Comparison of ENCODE assay signal across 1 cellular context in the genomic region with DNA sequence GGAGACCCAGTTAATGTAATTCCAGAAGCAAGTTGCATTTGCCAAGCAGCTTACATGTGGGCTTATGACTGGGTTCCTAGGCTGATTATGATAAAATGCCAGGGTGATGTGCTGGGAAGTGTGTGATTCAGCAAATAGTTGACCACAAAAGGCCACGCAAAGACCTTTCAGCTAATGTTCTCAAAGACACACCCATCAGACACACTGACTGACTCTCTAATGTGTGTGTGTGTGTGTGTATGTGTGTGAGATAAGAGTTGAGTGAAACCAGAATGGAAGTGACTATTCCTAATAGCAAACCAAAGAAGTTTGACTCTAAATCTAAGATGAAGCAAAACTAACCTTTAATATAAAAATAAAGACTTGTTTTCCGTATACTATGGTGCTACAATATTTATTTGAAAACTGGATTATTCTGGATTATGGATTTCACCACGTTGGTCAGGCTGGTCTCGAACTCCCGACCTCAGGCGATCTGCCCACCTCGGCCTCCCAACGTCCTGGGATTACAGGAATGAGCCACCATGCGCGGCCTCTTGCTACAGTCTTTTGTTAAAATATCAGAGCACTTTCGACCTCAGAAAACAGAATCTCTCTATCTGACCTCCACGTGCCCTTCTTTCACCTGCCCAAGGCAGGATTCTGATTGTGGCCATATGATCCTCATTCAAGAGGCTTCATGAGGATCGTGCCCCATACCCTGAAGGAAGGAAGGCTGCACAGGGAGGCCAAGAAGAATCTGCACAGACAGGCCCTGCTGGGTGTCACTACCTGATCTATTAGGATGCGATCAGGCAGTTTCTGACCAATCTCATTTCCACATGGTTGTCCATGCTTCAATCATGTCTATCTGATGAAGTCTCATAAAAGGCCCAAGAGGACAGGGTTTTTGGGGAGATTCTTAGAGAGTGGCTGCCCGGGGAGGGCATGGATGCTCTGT.
A peak's percentile ranks its signal among the peaks of the same experiment; 100 is the strongest.
TF ChIP-seq lines count a peak whose summit lies in the region.

No MANE protein-coding gene starts in this region.

TF ChIP-seq in K562, 482 proteins besides CTCF, POLR2A, EP300 and RAD21 (continued from another document and continues in another):
- TF ChIP-seq, protein P1, sequence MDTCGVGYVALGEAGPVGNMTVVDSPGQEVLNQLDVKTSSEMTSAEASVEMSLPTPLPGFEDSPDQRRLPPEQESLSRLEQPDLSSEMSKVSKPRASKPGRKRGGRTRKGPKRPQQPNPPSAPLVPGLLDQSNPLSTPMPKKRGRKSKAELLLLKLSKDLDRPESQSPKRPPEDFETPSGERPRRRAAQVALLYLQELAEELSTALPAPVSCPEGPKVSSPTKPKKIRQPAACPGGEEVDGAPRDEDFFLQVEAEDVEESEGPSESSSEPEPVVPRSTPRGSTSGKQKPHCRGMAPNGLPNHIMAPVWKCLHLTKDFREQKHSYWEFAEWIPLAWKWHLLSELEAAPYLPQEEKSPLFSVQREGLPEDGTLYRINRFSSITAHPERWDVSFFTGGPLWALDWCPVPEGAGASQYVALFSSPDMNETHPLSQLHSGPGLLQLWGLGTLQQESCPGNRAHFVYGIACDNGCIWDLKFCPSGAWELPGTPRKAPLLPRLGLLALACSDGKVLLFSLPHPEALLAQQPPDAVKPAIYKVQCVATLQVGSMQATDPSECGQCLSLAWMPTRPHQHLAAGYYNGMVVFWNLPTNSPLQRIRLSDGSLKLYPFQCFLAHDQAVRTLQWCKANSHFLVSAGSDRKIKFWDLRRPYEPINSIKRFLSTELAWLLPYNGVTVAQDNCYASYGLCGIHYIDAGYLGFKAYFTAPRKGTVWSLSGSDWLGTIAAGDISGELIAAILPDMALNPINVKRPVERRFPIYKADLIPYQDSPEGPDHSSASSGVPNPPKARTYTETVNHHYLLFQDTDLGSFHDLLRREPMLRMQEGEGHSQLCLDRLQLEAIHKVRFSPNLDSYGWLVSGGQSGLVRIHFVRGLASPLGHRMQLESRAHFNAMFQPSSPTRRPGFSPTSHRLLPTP (IDR thresholded peaks at IDR 0.05; ENCODE audit: borderline replicate concordance, extremely low read depth, insufficient read length), result peak; percentile 36
- 0 out of 4 replicates have a peak, but pooled peaks of 1 of the 2 experiments have one; percentile 41 for TF ChIP-seq NRF1 (conservative IDR thresholded peaks at IDR 0.05 in 1 of 2, IDR thresholded peaks at IDR 0.05 in 1 of 2)
- TF ChIP-seq PURB (CRISPR knock-in tag; IDR thresholded peaks at IDR 0.05; ENCODE audit: low read depth), result no peak
- TF ChIP-seq KDM4B (IDR thresholded peaks at IDR 0.05; ENCODE audit: borderline replicate concordance in 2 of 2, low read depth in 1 of 2), result no peak
- 0 out of 4 replicates have a peak, but pooled peaks of 1 of the 2 experiments have one; percentile 42 for TF ChIP-seq MAZ (CRISPR knock-in tag; conservative IDR thresholded peaks at IDR 0.05 in 1 of 2, IDR thresholded peaks at IDR 0.05 in 1 of 2)
- TF ChIP-seq E2F3 (CRISPR knock-in tag; IDR thresholded peaks at IDR 0.05), result no peak
- TF ChIP-seq SIN3A (IDR thresholded peaks at IDR 0.05; ENCODE audit: borderline replicate concordance in 2 of 2, control insufficient read depth in 1 of 2, low read depth in 2 of 2, low read length in 2 of 2), result no peak
- TF ChIP-seq CHAMP1 (IDR thresholded peaks at IDR 0.05), result no peak
- peak; percentile 98 for TF ChIP-seq CBFA2T3 (IDR thresholded peaks at IDR 0.05)
- TF ChIP-seq NR4A1 (CRISPR knock-in tag; IDR thresholded peaks at IDR 0.05), result no peak
- no peak for TF ChIP-seq NR4A1 (tag; IDR thresholded peaks at IDR 0.05)
- TF ChIP-seq, protein P2, sequence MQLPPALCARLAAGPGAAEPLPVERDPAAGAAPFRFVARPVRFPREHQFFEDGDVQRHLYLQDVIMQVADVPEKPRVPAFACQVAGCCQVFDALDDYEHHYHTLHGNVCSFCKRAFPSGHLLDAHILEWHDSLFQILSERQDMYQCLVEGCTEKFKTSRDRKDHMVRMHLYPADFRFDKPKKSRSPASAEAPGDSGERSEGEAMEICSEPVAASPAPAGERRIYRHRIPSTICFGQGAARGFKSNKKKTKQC (CRISPR knock-in tag; IDR thresholded peaks at IDR 0.05), result no peak
- peak; percentile 59 to 98; a peak in 3 of 4 replicates for TF ChIP-seq HDAC1 (IDR thresholded peaks at IDR 0.05)
- no peak for TF ChIP-seq SP2 (IDR thresholded peaks at IDR 0.05; ENCODE audit: extremely low read depth, low read depth, low read length, poor library complexity, severe bottlenecking)
- TF ChIP-seq, protein P3, sequence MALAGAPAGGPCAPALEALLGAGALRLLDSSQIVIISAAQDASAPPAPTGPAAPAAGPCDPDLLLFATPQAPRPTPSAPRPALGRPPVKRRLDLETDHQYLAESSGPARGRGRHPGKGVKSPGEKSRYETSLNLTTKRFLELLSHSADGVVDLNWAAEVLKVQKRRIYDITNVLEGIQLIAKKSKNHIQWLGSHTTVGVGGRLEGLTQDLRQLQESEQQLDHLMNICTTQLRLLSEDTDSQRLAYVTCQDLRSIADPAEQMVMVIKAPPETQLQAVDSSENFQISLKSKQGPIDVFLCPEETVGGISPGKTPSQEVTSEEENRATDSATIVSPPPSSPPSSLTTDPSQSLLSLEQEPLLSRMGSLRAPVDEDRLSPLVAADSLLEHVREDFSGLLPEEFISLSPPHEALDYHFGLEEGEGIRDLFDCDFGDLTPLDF (CRISPR knock-in tag; IDR thresholded peaks at IDR 0.05), result no peak
- TF ChIP-seq FOXM1 (IDR thresholded peaks at IDR 0.05; ENCODE audit: low read depth), result peak; percentile 76; the same call in 1 of the 2 replicates
- TF ChIP-seq FOXM1 (CRISPR knock-in tag; IDR thresholded peaks at IDR 0.05; ENCODE audit: low read depth), result no peak
- TF ChIP-seq FOXP1 (CRISPR knock-in tag; IDR thresholded peaks at IDR 0.05), result no peak
- TF ChIP-seq ELF1 (tag; IDR thresholded peaks at IDR 0.05), result no peak
- TF ChIP-seq ETS2 (tag; IDR thresholded peaks at IDR 0.05; ENCODE audit: borderline replicate concordance, poor library complexity, severe bottlenecking), result no peak
- no peak for TF ChIP-seq ZNF518B (CRISPR knock-in tag; IDR thresholded peaks at IDR 0.05)
- TF ChIP-seq MCM7 (IDR thresholded peaks at IDR 0.05), result no peak
- peak; percentile 96 for TF ChIP-seq MAFF (IDR thresholded peaks at IDR 0.05; ENCODE audit: low read length)
- TF ChIP-seq CHD1 (IDR thresholded peaks at IDR 0.05; ENCODE audit: low read length), result no peak
- TF ChIP-seq ZNF280B (CRISPR knock-in tag; IDR thresholded peaks at IDR 0.05), result no peak
- TF ChIP-seq CXXC5 (CRISPR knock-in tag; IDR thresholded peaks at IDR 0.05), result peak; percentile 67
- TF ChIP-seq, protein P4, sequence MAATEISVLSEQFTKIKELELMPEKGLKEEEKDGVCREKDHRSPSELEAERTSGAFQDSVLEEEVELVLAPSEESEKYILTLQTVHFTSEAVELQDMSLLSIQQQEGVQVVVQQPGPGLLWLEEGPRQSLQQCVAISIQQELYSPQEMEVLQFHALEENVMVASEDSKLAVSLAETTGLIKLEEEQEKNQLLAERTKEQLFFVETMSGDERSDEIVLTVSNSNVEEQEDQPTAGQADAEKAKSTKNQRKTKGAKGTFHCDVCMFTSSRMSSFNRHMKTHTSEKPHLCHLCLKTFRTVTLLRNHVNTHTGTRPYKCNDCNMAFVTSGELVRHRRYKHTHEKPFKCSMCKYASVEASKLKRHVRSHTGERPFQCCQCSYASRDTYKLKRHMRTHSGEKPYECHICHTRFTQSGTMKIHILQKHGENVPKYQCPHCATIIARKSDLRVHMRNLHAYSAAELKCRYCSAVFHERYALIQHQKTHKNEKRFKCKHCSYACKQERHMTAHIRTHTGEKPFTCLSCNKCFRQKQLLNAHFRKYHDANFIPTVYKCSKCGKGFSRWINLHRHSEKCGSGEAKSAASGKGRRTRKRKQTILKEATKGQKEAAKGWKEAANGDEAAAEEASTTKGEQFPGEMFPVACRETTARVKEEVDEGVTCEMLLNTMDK (IDR thresholded peaks at IDR 0.05; ENCODE audit: borderline replicate concordance, insufficient read depth, low read depth, low read length, poor library complexity, severe bottlenecking), result no peak
- TF ChIP-seq RBM34 (IDR thresholded peaks at IDR 0.05; ENCODE audit: borderline replicate concordance, insufficient read depth, low read length), result no peak
- no peak for TF ChIP-seq BRCA1 (IDR thresholded peaks at IDR 0.05)
- TF ChIP-seq BRCA1 (CRISPR knock-in tag; IDR thresholded peaks at IDR 0.05), result no peak
- no peak for TF ChIP-seq ESRRB (CRISPR knock-in tag; IDR thresholded peaks at IDR 0.05; ENCODE audit: borderline replicate concordance)
- peak; percentile 97 for TF ChIP-seq DACH1 (IDR thresholded peaks at IDR 0.05; ENCODE audit: partially characterized antibody)
- peak; percentile 99 for TF ChIP-seq DPF2 (IDR thresholded peaks at IDR 0.05)
- TF ChIP-seq SMAD2 (IDR thresholded peaks at IDR 0.05; ENCODE audit: low read depth, low read length), result no peak
- no peak for TF ChIP-seq ZNF699 (CRISPR knock-in tag; IDR thresholded peaks at IDR 0.05; ENCODE audit: insufficient replicate concordance)
- TF ChIP-seq, protein P5, sequence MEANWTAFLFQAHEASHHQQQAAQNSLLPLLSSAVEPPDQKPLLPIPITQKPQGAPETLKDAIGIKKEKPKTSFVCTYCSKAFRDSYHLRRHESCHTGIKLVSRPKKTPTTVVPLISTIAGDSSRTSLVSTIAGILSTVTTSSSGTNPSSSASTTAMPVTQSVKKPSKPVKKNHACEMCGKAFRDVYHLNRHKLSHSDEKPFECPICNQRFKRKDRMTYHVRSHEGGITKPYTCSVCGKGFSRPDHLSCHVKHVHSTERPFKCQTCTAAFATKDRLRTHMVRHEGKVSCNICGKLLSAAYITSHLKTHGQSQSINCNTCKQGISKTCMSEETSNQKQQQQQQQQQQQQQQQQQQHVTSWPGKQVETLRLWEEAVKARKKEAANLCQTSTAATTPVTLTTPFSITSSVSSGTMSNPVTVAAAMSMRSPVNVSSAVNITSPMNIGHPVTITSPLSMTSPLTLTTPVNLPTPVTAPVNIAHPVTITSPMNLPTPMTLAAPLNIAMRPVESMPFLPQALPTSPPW (CRISPR knock-in tag; IDR thresholded peaks at IDR 0.05), result peak; percentile 53
- no peak for TF ChIP-seq ZBTB26 (CRISPR knock-in tag; IDR thresholded peaks at IDR 0.05)
- TF ChIP-seq, protein P6, sequence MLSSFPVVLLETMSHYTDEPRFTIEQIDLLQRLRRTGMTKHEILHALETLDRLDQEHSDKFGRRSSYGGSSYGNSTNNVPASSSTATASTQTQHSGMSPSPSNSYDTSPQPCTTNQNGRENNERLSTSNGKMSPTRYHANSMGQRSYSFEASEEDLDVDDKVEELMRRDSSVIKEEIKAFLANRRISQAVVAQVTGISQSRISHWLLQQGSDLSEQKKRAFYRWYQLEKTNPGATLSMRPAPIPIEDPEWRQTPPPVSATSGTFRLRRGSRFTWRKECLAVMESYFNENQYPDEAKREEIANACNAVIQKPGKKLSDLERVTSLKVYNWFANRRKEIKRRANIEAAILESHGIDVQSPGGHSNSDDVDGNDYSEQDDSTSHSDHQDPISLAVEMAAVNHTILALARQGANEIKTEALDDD (IDR thresholded peaks at IDR 0.05), result peak; percentile 81
- TF ChIP-seq ZNF668 (CRISPR knock-in tag; IDR thresholded peaks at IDR 0.05), result no peak
